Comparison of ENCODE assay signal across 17 cellular contexts in genomic region chr15:78992416-78993256, GRCh38. TPM values are rescaled to one million over a fixed set of nuclear protein-coding genes. Genes with fewer than 3 reads are reported as not detected.
DNase-seq lines count a peak whose midpoint lies in the region; ATAC-seq, FAIRE-seq and TF ChIP-seq lines count a peak whose summit lies in the region.
"Had no signal": no experiment of that assay in that cellular context is flagged by ENCODE, and none has a peak within 500 bp of the region (broad histone marks: within the 10 kb centered on the region; RNA-seq: fewer than 3 reads in every experiment).

No MANE protein-coding gene starts in this region.

- peak overlapping the region; percentile 83 to 90 for H3K27ac ChIP-seq in kidney (ENCODE audit: low read depth in 2 of 2, low read length in 2 of 2)
- H3K27ac ChIP-seq: gastrocnemius medialis, KMS-11 had no signal

- H3K9me3 ChIP-seq in kidney (ENCODE audit: control insufficient read depth in 1 of 2, low read length in 2 of 2): no peaks in the 10 kb centered on the region
- H3K9me3 ChIP-seq: gastrocnemius medialis had no signal

- DNase-seq in NCI-H82 (lab: John Stamatoyannopoulos, UW) (peak; percentile 19), NCI-H82 treated with DMSO at 0.1 percent for 48 hours (lab: John Stamatoyannopoulos, UW; ENCODE audit: unreplicated experiment) (no peak), kidney (peak; percentile 56), foreskin fibroblast (no peak), HuH-7 (ENCODE audit: low spot score) (no peak), NCI-H526 (lab: John Stamatoyannopoulos, UW) (no peak)
- no peak for DNase-seq in activated T-helper 1 cell treated with anti-CD3 and anti-CD28 coated beads, Interleukin-12 subunit alpha, Interleukin-12 subunit beta, Interleukin-2, Interleukin-4 antibody, amounts not matched to agents 30 ng/mL and 10 ng/mL and 1 ng/mL, durations not matched to agents 14 hours and 24 hours and 36 hours (ENCODE audit: low spot score)
- DNase-seq: activated CD4-positive, alpha-beta T cell treated with anti-CD3 and anti-CD28 coated beads, Interleukin-2, amount 10 ng/mL, durations not matched to agents 7 days and 5 days; activated T-cell treated with anti-CD3 and anti-CD28 coated beads, Interleukin-2, amount 50 U/mL, for 72 hours; COR-L47; GF-D8; NCI-H1436 treated with DMSO at 0.1 percent for 48 hours; stimulated activated CD4-positive, alpha-beta T cell treated with anti-CD3 and anti-CD28 coated beads, Interleukin-4, amount 100 ng/mL, for 1 hour had no signal

- no peaks in the 10 kb centered on the region for H3K36me3 Mint-ChIP-seq in activated T-helper 1 cell treated with anti-CD3 and anti-CD28 coated beads, Interleukin-12 subunit alpha, Interleukin-12 subunit beta, Interleukin-2, Interleukin-4 antibody, amounts not matched to agents 30 ng/mL and 10 ng/mL and 1 ng/mL, durations not matched to agents 14 hours and 24 hours and 36 hours (ENCODE audit: low read depth)
- peaks cover 25% of the 10 kb centered on the region for H3K36me3 Mint-ChIP-seq in stimulated activated memory B cell treated with anti-CD40 and anti-IgM and Interleukin-4, amounts not matched to agents 10 μg/mL and 1 μg/mL and 100 μg/mL, for 72 hours

- peak overlapping the region in 1 of 2 donors; percentile 5 for H3K9ac ChIP-seq in kidney (ENCODE audit: low read length in 2 of 2)
- H3K9ac ChIP-seq: KMS-11 had no signal

- H3K4me3 ChIP-seq in kidney (ENCODE audit: low read length in 2 of 2) (no peak overlapping the region), foreskin fibroblast (ENCODE audit: low read depth in 1 of 2, low read length in 2 of 2) (no peak overlapping the region)
- H3K4me3 ChIP-seq: gastrocnemius medialis had no signal

- H3K4me1 ChIP-seq in kidney (ENCODE audit: control insufficient read depth in 1 of 2, insufficient read depth in 1 of 2, low read depth in 1 of 2, low read length in 2 of 2): peaks cover 34 to 40% of the 10 kb centered on the region in 2 donors
- H3K4me1 ChIP-seq: gastrocnemius medialis had no signal

- H3K4me3 Mint-ChIP-seq in activated T-helper 1 cell treated with anti-CD3 and anti-CD28 coated beads, Interleukin-12 subunit alpha, Interleukin-12 subunit beta, Interleukin-2, Interleukin-4 antibody, amounts not matched to agents 30 ng/mL and 10 ng/mL and 1 ng/mL, durations not matched to agents 14 hours and 24 hours and 36 hours: no peak overlapping the region
- no peak overlapping the region for H3K4me3 Mint-ChIP-seq in stimulated activated memory B cell treated with anti-CD40 and anti-IgM and Interleukin-4, amounts not matched to agents 10 μg/mL and 1 μg/mL and 100 μg/mL, for 72 hours
- H3K4me3 Mint-ChIP-seq: activated CD4-positive, alpha-beta T cell treated with anti-CD3 and anti-CD28 coated beads, Interleukin-2, amount 10 ng/mL, durations not matched to agents 7 days and 5 days; activated T-cell treated with anti-CD3 and anti-CD28 coated beads, Interleukin-2, amount 50 U/mL, for 72 hours; stimulated activated effector memory CD8-positive, alpha-beta T cell treated with anti-CD3 and anti-CD28 coated beads, Interleukin-12 subunit alpha, Interleukin-12 subunit beta, amount 100 ng/mL, for 72 hours had no signal

- peaks cover 10% of the 10 kb centered on the region for H3K27me3 Mint-ChIP-seq in activated T-helper 1 cell treated with anti-CD3 and anti-CD28 coated beads, Interleukin-12 subunit alpha, Interleukin-12 subunit beta, Interleukin-2, Interleukin-4 antibody, amounts not matched to agents 30 ng/mL and 10 ng/mL and 1 ng/mL, durations not matched to agents 14 hours and 24 hours and 36 hours (ENCODE audit: insufficient read depth)
- no peaks in the 10 kb centered on the region for H3K27me3 Mint-ChIP-seq in stimulated activated memory B cell treated with anti-CD40 and anti-IgM and Interleukin-4, amounts not matched to agents 10 μg/mL and 1 μg/mL and 100 μg/mL, for 72 hours

- TF ChIP-seq CTCF in kidney (IDR thresholded peaks at IDR 0.05; ENCODE audit: borderline replicate concordance, extremely low read depth, insufficient read depth) (no peak), foreskin fibroblast (IDR thresholded peaks at IDR 0.05; ENCODE audit: low read depth, low read length) (no peak)

- intact Hi-C loops in activated T-helper 1 cell treated with anti-CD3 and anti-CD28 coated beads, Interleukin-12 subunit alpha, Interleukin-12 subunit beta, Interleukin-2, Interleukin-4 antibody, amounts not matched to agents 30 ng/mL and 10 ng/mL and 1 ng/mL, durations not matched to agents 14 hours and 24 hours and 36 hours (cut with micrococcal nuclease): no loop called here
- intact Hi-C loops in kidney (cut with DNase I): no loop called here

- no peak for FAIRE-seq in kidney (lab: Jason Lieb, UNC)

- ATAC-seq in stimulated activated memory B cell treated with anti-CD40 and anti-IgM and Interleukin-4, amounts not matched to agents 10 μg/mL and 1 μg/mL and 100 μg/mL, for 72 hours: no peak
- ATAC-seq: activated T-cell treated with anti-CD3 and anti-CD28 coated beads, Interleukin-2, amount 50 U/mL, for 72 hours; gastrocnemius medialis had no signal

- peak overlapping the region; percentile 61 for H3K27ac Mint-ChIP-seq in activated T-helper 1 cell treated with anti-CD3 and anti-CD28 coated beads, Interleukin-12 subunit alpha, Interleukin-12 subunit beta, Interleukin-2, Interleukin-4 antibody, amounts not matched to agents 30 ng/mL and 10 ng/mL and 1 ng/mL, durations not matched to agents 14 hours and 24 hours and 36 hours
- H3K27ac Mint-ChIP-seq in stimulated activated memory B cell treated with anti-CD40 and anti-IgM and Interleukin-4, amounts not matched to agents 10 μg/mL and 1 μg/mL and 100 μg/mL, for 72 hours: peak overlapping the region; percentile 44
- H3K27ac Mint-ChIP-seq: activated CD4-positive, alpha-beta T cell treated with anti-CD3 and anti-CD28 coated beads, Interleukin-2, amount 10 ng/mL, durations not matched to agents 7 days and 5 days; activated T-cell treated with anti-CD3 and anti-CD28 coated beads, Interleukin-2, amount 50 U/mL, for 72 hours; stimulated activated effector memory CD8-positive, alpha-beta T cell treated with anti-CD3 and anti-CD28 coated beads, Interleukin-12 subunit alpha, Interleukin-12 subunit beta, amount 100 ng/mL, for 72 hours had no signal

- no peaks in the 10 kb centered on the region for H3K36me3 ChIP-seq in kidney (ENCODE audit: control insufficient read depth in 1 of 2, insufficient read depth in 2 of 2, low read length in 2 of 2)
- H3K36me3 ChIP-seq: gastrocnemius medialis had no signal

- no peaks in the 10 kb centered on the region for H3K9me3 Mint-ChIP-seq in activated T-helper 1 cell treated with anti-CD3 and anti-CD28 coated beads, Interleukin-12 subunit alpha, Interleukin-12 subunit beta, Interleukin-2, Interleukin-4 antibody, amounts not matched to agents 30 ng/mL and 10 ng/mL and 1 ng/mL, durations not matched to agents 14 hours and 24 hours and 36 hours
- peaks cover 3% of the 10 kb centered on the region for H3K9me3 Mint-ChIP-seq in stimulated activated memory B cell treated with anti-CD40 and anti-IgM and Interleukin-4, amounts not matched to agents 10 μg/mL and 1 μg/mL and 100 μg/mL, for 72 hours
- H3K9me3 Mint-ChIP-seq: activated CD4-positive, alpha-beta T cell treated with anti-CD3 and anti-CD28 coated beads, Interleukin-2, amount 10 ng/mL, durations not matched to agents 7 days and 5 days; activated T-cell treated with anti-CD3 and anti-CD28 coated beads, Interleukin-2, amount 50 U/mL, for 72 hours; stimulated activated effector memory CD8-positive, alpha-beta T cell treated with anti-CD3 and anti-CD28 coated beads, Interleukin-12 subunit alpha, Interleukin-12 subunit beta, amount 100 ng/mL, for 72 hours had no signal

- peaks cover 19% of the 10 kb centered on the region for H3K4me1 Mint-ChIP-seq in activated T-helper 1 cell treated with anti-CD3 and anti-CD28 coated beads, Interleukin-12 subunit alpha, Interleukin-12 subunit beta, Interleukin-2, Interleukin-4 antibody, amounts not matched to agents 30 ng/mL and 10 ng/mL and 1 ng/mL, durations not matched to agents 14 hours and 24 hours and 36 hours (ENCODE audit: low read depth)
- peaks cover 32% of the 10 kb centered on the region for H3K4me1 Mint-ChIP-seq in stimulated activated memory B cell treated with anti-CD40 and anti-IgM and Interleukin-4, amounts not matched to agents 10 μg/mL and 1 μg/mL and 100 μg/mL, for 72 hours

RNA-seq across cellular contexts. Expression of gene CTSH, which starts 47.8 kb away (rescaled TPM):
- 50.9 and 57.3 TPM in 2 replicates for total RNA-seq in activated T-helper 1 cell treated with anti-CD3 and anti-CD28 coated beads, Interleukin-12 subunit alpha, Interleukin-12 subunit beta, Interleukin-2, Interleukin-4 antibody, amounts not matched to agents 30 ng/mL and 10 ng/mL and 1 ng/mL, durations not matched to agents 14 hours and 24 hours and 36 hours
- total RNA-seq in kidney: 201 TPM
- polyA plus RNA-seq in kidney (ENCODE audit: insufficient read depth, low read depth, low replicate concordance): 1,628 TPM

Comparison
In these comparisons a context has a peak if more than half of its experiments do, and no peak if none do; other contexts are left out.
1. DNase-seq: peak in NCI-H82 (single experiment) and kidney (single experiment); none in NCI-H82 treated with DMSO at 0.1 percent for 48 hours (single experiment), activated T-helper 1 cell treated with anti-CD3 and anti-CD28 coated beads, Interleukin-12 subunit alpha, Interleukin-12 subunit beta, Interleukin-2, Interleukin-4 antibody, amounts not matched to agents 30 ng/mL and 10 ng/mL and 1 ng/mL, durations not matched to agents 14 hours and 24 hours and 36 hours (single experiment), foreskin fibroblast (0 of 2), HuH-7 (single experiment) and NCI-H526 (0 of 2).